In genomic region chr11:43576834-43577521, GRCh38 we compare ENCODE assay signal across 8 cellular contexts.
DNase-seq lines count a peak whose midpoint lies in the region; ATAC-seq and TF ChIP-seq lines count a peak whose summit lies in the region.

No MANE protein-coding gene starts in this region.

- H3K9ac ChIP-seq in KMS-11: no peak overlapping the region

- no peaks in the 10 kb centered on the region for H4K20me1 ChIP-seq in KMS-11 (ENCODE audit: insufficient read depth)

- H3K4me1 ChIP-seq in KMS-11 (ENCODE audit: low read depth, poor library complexity, severe bottlenecking): peaks cover 37% of the 10 kb centered on the region
- H3K4me1 ChIP-seq in right lobe of liver: peaks cover 0 to 10% (median 3%) of the 10 kb centered on the region in 4 donors

- ATAC-seq in right lobe of liver: peak in 3 of 4 donors; percentile 35 to 53 (median 50)
- no peak for ATAC-seq in HG03175 (IDR thresholded peaks at IDR 0.05; ENCODE audit: unreplicated experiment)

- intact Hi-C loops in right lobe of liver (cut with DNase I): no loop called here

- peak; percentile 15 for DNase-seq in NCI-H345 (lab: John Stamatoyannopoulos, UW)
- no peak for DNase-seq in NCI-H345 treated with DMSO at 0.1 percent for 48 hours (lab: John Stamatoyannopoulos, UW; ENCODE audit: unreplicated experiment)
- DNase-seq in brain microvascular endothelial cell: peak; percentile 43
- DNase-seq in right lobe of liver: no peak
- DNase-seq in cortex of kidney (lab: John Stamatoyannopoulos, UW): no peak
- no peak for DNase-seq in hepatic stellate cell (ENCODE audit: low spot score)

- H3K4me3 ChIP-seq in KMS-11 (IDR thresholded peaks at IDR 0.05; ENCODE audit: insufficient read depth, low read depth, low read length) (no peak overlapping the region), brain microvascular endothelial cell (ENCODE audit: low read depth, low read length) (no peak overlapping the region), right lobe of liver (no peak overlapping the region)

- H3K27ac ChIP-seq in KMS-11: no peak overlapping the region
- no peak overlapping the region for H3K27ac ChIP-seq in brain microvascular endothelial cell
- H3K27ac ChIP-seq in right lobe of liver: no peak overlapping the region

- no peak overlapping the region for H2AFZ ChIP-seq in KMS-11 (ENCODE audit: low read depth)

- H3K27me3 ChIP-seq in KMS-11 (ENCODE audit: insufficient read depth, low read depth) (peaks cover 38% of the 10 kb centered on the region), brain microvascular endothelial cell (replicated peaks) (peaks cover 88% of the 10 kb centered on the region), right lobe of liver (peaks cover 3 to 6% of the 10 kb centered on the region in 2 donors)

- H3K79me2 ChIP-seq in KMS-11 (ENCODE audit: insufficient read depth, low read depth): no peaks in the 10 kb centered on the region

- TF ChIP-seq POLR2A in right lobe of liver (IDR thresholded peaks at IDR 0.05): no peak

- 5% methylated on average over 33 of the region's 33 CpGs for WGBS in right lobe of liver (ENCODE audit: insufficient coverage, low coverage, low lambda C conversion rate, missing lambda C conversion rate)

- in situ Hi-C loops in brain microvascular endothelial cell (cut with HindIII; ENCODE audit: low pct_ligation_motif_present, low sequenced_read_pairs): no loop called here

- H3K36me3 ChIP-seq in KMS-11 (ENCODE audit: insufficient read depth) (no peaks in the 10 kb centered on the region), brain microvascular endothelial cell (replicated peaks) (no peaks in the 10 kb centered on the region), right lobe of liver (no peaks in the 10 kb centered on the region)

- H3K4me2 ChIP-seq in KMS-11: peak overlapping the region; percentile 47; the same call in 1 of the 2 replicates

- no peaks in the 10 kb centered on the region for H3K9me3 ChIP-seq in right lobe of liver

- TF ChIP-seq CTCF in KMS-11 (conservative IDR thresholded peaks at IDR 0.05; ENCODE audit: low read depth, low read length) (no peak; the same call in 1 of the 2 replicates), brain microvascular endothelial cell (IDR thresholded peaks at IDR 0.05; ENCODE audit: low read depth, low read length, missing control alignments) (peak; percentile 66), right lobe of liver (IDR thresholded peaks at IDR 0.05) (peak in 2 of 4 donors; percentile 10 to 16)

Comparison
In these comparisons a context has a peak if more than half of its experiments do, and no peak if none do; other contexts are left out.
1. DNase-seq: peak in NCI-H345 (single experiment) and brain microvascular endothelial cell (single experiment); none in NCI-H345 treated with DMSO at 0.1 percent for 48 hours (single experiment), right lobe of liver (0 of 3), cortex of kidney (single experiment) and hepatic stellate cell (single experiment).